In genomic region chr14:50943943-50944646, GRCh38 we compare ENCODE assay signal across 1 cellular context.
TF ChIP-seq lines count a peak whose summit lies in the region.

TSS of gene PYGL (minus strand) at chr14:50944483. CDS start at chr14:50944403, 80 bp downstream.

TF ChIP-seq in WTC11, 78 proteins besides CTCF, POLR2A, EP300 and RAD21 (continued from another document):
- peak; percentile 93 for TF ChIP-seq HMGXB4 (CRISPR knock-in tag; IDR thresholded peaks at IDR 0.05)
- no peak for TF ChIP-seq MXD4 (CRISPR knock-in tag; IDR thresholded peaks at IDR 0.05; ENCODE audit: borderline replicate concordance)
- TF ChIP-seq FOXP4 (CRISPR knock-in tag; IDR thresholded peaks at IDR 0.05), result no peak; the same call in 1 of the 2 replicates
- peak; percentile 82; the same call in 1 of the 2 replicates for TF ChIP-seq NR3C1 (CRISPR knock-in tag; conservative IDR thresholded peaks at IDR 0.05; ENCODE audit: low read depth)
- peak; percentile 77 for TF ChIP-seq GABPB1 (CRISPR knock-in tag; IDR thresholded peaks at IDR 0.05)
- TF ChIP-seq, protein P1, sequence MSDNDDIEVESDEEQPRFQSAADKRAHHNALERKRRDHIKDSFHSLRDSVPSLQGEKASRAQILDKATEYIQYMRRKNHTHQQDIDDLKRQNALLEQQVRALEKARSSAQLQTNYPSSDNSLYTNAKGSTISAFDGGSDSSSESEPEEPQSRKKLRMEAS (CRISPR knock-in tag; IDR thresholded peaks at IDR 0.05), result peak; percentile 90
- no peak; the same call in 1 of the 2 replicates for TF ChIP-seq ZNF317 (CRISPR knock-in tag; IDR thresholded peaks at IDR 0.05; ENCODE audit: borderline replicate concordance, low read depth)
- 0 out of 2 replicates have a peak, but pooled peaks have one; percentile 42 for TF ChIP-seq SMAD3 (CRISPR knock-in tag; IDR thresholded peaks at IDR 0.05; ENCODE audit: borderline replicate concordance)
- TF ChIP-seq, protein P2, sequence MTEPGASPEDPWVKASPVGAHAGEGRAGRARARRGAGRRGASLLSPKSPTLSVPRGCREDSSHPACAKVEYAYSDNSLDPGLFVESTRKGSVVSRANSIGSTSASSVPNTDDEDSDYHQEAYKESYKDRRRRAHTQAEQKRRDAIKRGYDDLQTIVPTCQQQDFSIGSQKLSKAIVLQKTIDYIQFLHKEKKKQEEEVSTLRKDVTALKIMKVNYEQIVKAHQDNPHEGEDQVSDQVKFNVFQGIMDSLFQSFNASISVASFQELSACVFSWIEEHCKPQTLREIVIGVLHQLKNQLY (CRISPR knock-in tag; IDR thresholded peaks at IDR 0.05), result no peak
- TF ChIP-seq FOXJ3 (CRISPR knock-in tag; IDR thresholded peaks at IDR 0.05; ENCODE audit: borderline replicate concordance), result no peak
- no peak for TF ChIP-seq NR2C2 (CRISPR knock-in tag; IDR thresholded peaks at IDR 0.05)
- no peak; the same call in 1 of the 2 replicates for TF ChIP-seq ZNF281 (CRISPR knock-in tag; IDR thresholded peaks at IDR 0.05)
- no peak for TF ChIP-seq ATF1 (CRISPR knock-in tag; IDR thresholded peaks at IDR 0.05)
- TF ChIP-seq, protein P3, sequence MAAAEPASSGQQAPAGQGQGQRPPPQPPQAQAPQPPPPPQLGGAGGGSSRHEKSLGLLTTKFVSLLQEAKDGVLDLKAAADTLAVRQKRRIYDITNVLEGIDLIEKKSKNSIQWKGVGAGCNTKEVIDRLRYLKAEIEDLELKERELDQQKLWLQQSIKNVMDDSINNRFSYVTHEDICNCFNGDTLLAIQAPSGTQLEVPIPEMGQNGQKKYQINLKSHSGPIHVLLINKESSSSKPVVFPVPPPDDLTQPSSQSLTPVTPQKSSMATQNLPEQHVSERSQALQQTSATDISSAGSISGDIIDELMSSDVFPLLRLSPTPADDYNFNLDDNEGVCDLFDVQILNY (CRISPR knock-in tag; IDR thresholded peaks at IDR 0.05), result no peak; the same call in 1 of the 2 replicates
- TF ChIP-seq, protein P4, sequence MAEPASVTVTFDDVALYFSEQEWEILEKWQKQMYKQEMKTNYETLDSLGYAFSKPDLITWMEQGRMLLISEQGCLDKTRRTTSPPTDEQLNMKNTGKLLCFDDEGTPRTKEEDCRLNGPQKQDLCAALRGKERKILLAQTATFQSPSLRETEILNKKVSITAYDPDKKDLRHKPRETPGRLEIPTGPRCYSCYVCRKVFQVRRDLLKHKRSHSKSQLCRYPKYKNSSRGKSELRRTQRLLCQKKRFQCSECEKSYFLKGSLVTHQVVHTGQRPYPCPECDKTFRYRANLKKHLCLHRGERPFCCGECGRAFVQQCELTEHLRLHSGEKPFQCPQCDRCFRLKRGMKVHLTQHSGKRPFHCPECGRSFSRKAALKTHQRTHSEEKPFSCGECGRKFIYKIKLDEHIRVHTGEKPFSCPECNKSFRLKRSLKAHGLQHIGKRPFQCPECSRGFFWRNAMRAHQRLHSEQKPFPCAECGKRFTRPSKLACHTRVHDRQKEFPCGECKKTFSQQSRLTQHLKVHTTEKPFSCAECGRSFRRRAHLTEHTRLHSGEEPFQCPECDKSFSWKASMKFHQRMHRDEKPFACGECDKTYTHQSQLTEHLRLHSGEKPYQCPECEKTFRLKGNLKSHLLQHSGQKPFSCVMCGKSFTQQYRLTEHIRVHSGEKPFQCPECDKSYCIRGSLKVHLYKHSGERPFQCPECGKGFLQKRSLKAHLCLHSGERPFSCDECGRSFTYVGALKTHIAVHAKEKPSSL (CRISPR knock-in tag; conservative IDR thresholded peaks at IDR 0.05), result no peak
- no peak for TF ChIP-seq ATF6 (CRISPR knock-in tag; IDR thresholded peaks at IDR 0.05)
- TF ChIP-seq, protein P5, sequence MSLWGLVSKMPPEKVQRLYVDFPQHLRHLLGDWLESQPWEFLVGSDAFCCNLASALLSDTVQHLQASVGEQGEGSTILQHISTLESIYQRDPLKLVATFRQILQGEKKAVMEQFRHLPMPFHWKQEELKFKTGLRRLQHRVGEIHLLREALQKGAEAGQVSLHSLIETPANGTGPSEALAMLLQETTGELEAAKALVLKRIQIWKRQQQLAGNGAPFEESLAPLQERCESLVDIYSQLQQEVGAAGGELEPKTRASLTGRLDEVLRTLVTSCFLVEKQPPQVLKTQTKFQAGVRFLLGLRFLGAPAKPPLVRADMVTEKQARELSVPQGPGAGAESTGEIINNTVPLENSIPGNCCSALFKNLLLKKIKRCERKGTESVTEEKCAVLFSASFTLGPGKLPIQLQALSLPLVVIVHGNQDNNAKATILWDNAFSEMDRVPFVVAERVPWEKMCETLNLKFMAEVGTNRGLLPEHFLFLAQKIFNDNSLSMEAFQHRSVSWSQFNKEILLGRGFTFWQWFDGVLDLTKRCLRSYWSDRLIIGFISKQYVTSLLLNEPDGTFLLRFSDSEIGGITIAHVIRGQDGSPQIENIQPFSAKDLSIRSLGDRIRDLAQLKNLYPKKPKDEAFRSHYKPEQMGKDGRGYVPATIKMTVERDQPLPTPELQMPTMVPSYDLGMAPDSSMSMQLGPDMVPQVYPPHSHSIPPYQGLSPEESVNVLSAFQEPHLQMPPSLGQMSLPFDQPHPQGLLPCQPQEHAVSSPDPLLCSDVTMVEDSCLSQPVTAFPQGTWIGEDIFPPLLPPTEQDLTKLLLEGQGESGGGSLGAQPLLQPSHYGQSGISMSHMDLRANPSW (CRISPR knock-in tag; conservative IDR thresholded peaks at IDR 0.05; ENCODE audit: low read depth), result no peak
- TF ChIP-seq, protein P6, sequence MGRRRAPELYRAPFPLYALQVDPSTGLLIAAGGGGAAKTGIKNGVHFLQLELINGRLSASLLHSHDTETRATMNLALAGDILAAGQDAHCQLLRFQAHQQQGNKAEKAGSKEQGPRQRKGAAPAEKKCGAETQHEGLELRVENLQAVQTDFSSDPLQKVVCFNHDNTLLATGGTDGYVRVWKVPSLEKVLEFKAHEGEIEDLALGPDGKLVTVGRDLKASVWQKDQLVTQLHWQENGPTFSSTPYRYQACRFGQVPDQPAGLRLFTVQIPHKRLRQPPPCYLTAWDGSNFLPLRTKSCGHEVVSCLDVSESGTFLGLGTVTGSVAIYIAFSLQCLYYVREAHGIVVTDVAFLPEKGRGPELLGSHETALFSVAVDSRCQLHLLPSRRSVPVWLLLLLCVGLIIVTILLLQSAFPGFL (CRISPR knock-in tag; IDR thresholded peaks at IDR 0.05; ENCODE audit: borderline replicate concordance), result peak; percentile 62; the same call in 1 of the 2 replicates
- no peak; the same call in 1 of the 2 replicates for TF ChIP-seq TEAD1 (CRISPR knock-in tag; IDR thresholded peaks at IDR 0.05)
- TF ChIP-seq NFE2L1 (CRISPR knock-in tag; IDR thresholded peaks at IDR 0.05), result peak; percentile 35; the same call in 1 of the 2 replicates
- no peak for TF ChIP-seq ZNF416 (CRISPR knock-in tag; IDR thresholded peaks at IDR 0.05)
- TF ChIP-seq ZNF138 (CRISPR knock-in tag; conservative IDR thresholded peaks at IDR 0.05), result peak; percentile 76; the same call in 1 of the 2 replicates
- 0 out of 2 replicates have a peak, but pooled peaks have one; percentile 85 for TF ChIP-seq RELA (CRISPR knock-in tag; IDR thresholded peaks at IDR 0.05; ENCODE audit: borderline replicate concordance)
- no peak for TF ChIP-seq TP53 (CRISPR knock-in tag; IDR thresholded peaks at IDR 0.05)
- TF ChIP-seq CREB1 (CRISPR knock-in tag; IDR thresholded peaks at IDR 0.05), result no peak
- peak; percentile 94 for TF ChIP-seq FOXP1 (CRISPR knock-in tag; IDR thresholded peaks at IDR 0.05; ENCODE audit: borderline replicate concordance)
- no peak for TF ChIP-seq SMAD4 (CRISPR knock-in tag; IDR thresholded peaks at IDR 0.05)
- no peak for TF ChIP-seq ZNF671 (CRISPR knock-in tag; IDR thresholded peaks at IDR 0.05)
- TF ChIP-seq, protein P7, sequence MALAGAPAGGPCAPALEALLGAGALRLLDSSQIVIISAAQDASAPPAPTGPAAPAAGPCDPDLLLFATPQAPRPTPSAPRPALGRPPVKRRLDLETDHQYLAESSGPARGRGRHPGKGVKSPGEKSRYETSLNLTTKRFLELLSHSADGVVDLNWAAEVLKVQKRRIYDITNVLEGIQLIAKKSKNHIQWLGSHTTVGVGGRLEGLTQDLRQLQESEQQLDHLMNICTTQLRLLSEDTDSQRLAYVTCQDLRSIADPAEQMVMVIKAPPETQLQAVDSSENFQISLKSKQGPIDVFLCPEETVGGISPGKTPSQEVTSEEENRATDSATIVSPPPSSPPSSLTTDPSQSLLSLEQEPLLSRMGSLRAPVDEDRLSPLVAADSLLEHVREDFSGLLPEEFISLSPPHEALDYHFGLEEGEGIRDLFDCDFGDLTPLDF (CRISPR knock-in tag; IDR thresholded peaks at IDR 0.05), result 0 out of 2 replicates have a peak, but pooled peaks have one; percentile 38
- TF ChIP-seq JUN (CRISPR knock-in tag; IDR thresholded peaks at IDR 0.05), result 0 out of 2 replicates have a peak, but pooled peaks have one; percentile 10
- TF ChIP-seq SOX15 (CRISPR knock-in tag; IDR thresholded peaks at IDR 0.05), result no peak
